Comparison of ENCODE assay signal across 20 cellular contexts in genomic region chrY:19265404-19265803, GRCh38.
DNase-seq lines count a peak whose midpoint lies in the region; ATAC-seq, FAIRE-seq and TF ChIP-seq lines count a peak whose summit lies in the region.
"Had no signal": no experiment of that assay in that cellular context is flagged by ENCODE, and none has a peak within 500 bp of the region (broad histone marks: within the 10 kb centered on the region; RNA-seq: fewer than 3 reads in every experiment).

No MANE protein-coding gene starts in this region.

- DNase-seq in LoVo (ENCODE audit: low spot score) (peak; percentile 47), bronchial epithelial cell (ENCODE audit: low read depth) (peak; percentile 51), foreskin keratinocyte (peak; percentile 7 to 35), uterus (no peak), H4 (ENCODE audit: low spot score) (no peak), NCI-H1694 treated with DMSO at 0.1 percent for 48 hours (lab: John Stamatoyannopoulos, UW) (no peak)
- DNase-seq: Caco-2; CD4-positive, CD25-positive, alpha-beta regulatory T cell; CD8-positive, alpha-beta T cell; DMS153; DND-41; GOT3; H7; HCEC 1CT had no signal

- ATAC-seq in foreskin keratinocyte, result peak; percentile 46
- ATAC-seq: CD8-positive, alpha-beta T cell had no signal

- H3K27me3 ChIP-seq in bronchial epithelial cell (ENCODE audit: control insufficient read depth, insufficient read depth, low read length) (no peaks in the 10 kb centered on the region), foreskin keratinocyte (no peaks in the 10 kb centered on the region), uterus (no peaks in the 10 kb centered on the region)
- H3K27me3 ChIP-seq: BLaER1 had no signal

- no peaks in the 10 kb centered on the region for H3K9me3 ChIP-seq in uterus
- H3K9me3 ChIP-seq: BLaER1, Caco-2 had no signal

- H3K4me3 ChIP-seq in bronchial epithelial cell (ENCODE audit: low read depth, low read length) (no peak overlapping the region), uterus (no peak overlapping the region)
- H3K4me3 ChIP-seq: BLaER1 had no signal

- H3K27ac ChIP-seq in foreskin keratinocyte, result no peak overlapping the region
- H3K27ac ChIP-seq in uterus, result no peak overlapping the region
- H3K27ac ChIP-seq: 22Rv1, BLaER1, C4-2B had no signal

- H3K36me3 ChIP-seq in bronchial epithelial cell (ENCODE audit: control insufficient read depth, insufficient read depth, low read length) (no peaks in the 10 kb centered on the region), uterus (no peaks in the 10 kb centered on the region)
- H3K36me3 ChIP-seq: BLaER1 had no signal

- no peak for TF ChIP-seq POLR2A in uterus (IDR thresholded peaks at IDR 0.05)

- intact Hi-C loops in uterus (cut with DNase I; ENCODE audit: low total_unique reads), result no loop called here

- TF ChIP-seq CTCF in bronchial epithelial cell (IDR thresholded peaks at IDR 0.05; ENCODE audit: insufficient read depth, low read length, severe bottlenecking) (no peak), foreskin keratinocyte (conservative IDR thresholded peaks at IDR 0.05) (no peak), uterus (IDR thresholded peaks at IDR 0.05) (no peak)

- FAIRE-seq in bronchial epithelial cell (lab: Jason Lieb, UNC), result no peak
- FAIRE-seq: A204.1, G401.6, GM12892 had no signal

- no peaks in the 10 kb centered on the region for H3K4me1 ChIP-seq in foreskin keratinocyte
- H3K4me1 ChIP-seq in uterus, result no peaks in the 10 kb centered on the region
- H3K4me1 ChIP-seq: BLaER1, Caco-2 had no signal

Comparison
In these comparisons a context has a peak if more than half of its experiments do, and no peak if none do; other contexts are left out.
1. DNase-seq: peak in LoVo (single experiment), bronchial epithelial cell (single experiment) and foreskin keratinocyte (2 of 2); none in uterus (0 of 2), H4 (single experiment) and NCI-H1694 treated with DMSO at 0.1 percent for 48 hours (single experiment).